ENCODE assay signal across 21 cellular contexts in genomic region chr4:80112236-80112635, GRCh38. TPM values are rescaled to one million over a fixed set of nuclear protein-coding genes. Genes with fewer than 3 reads are reported as not detected.
DNase-seq lines count a peak whose midpoint lies in the region; ATAC-seq and TF ChIP-seq lines count a peak whose summit lies in the region.
"Had no signal": no experiment of that assay in that cellular context is flagged by ENCODE, and none has a peak within 500 bp of the region (broad histone marks: within the 10 kb centered on the region; RNA-seq: fewer than 3 reads in every experiment).

No MANE protein-coding gene starts in this region.

- intact Hi-C loops in gastrocnemius medialis (cut with DNase I; ENCODE audit: low total_unique reads) = no loop called here

- H3K4me1 ChIP-seq in adipocyte (ENCODE audit: control insufficient read depth, insufficient read depth, low read length) (peaks cover 14% of the 10 kb centered on the region), gastrocnemius medialis (no peaks in the 10 kb centered on the region)
- H3K4me1 ChIP-seq: body of pancreas, thyroid gland had no signal

- H3K27me3 ChIP-seq in adipocyte (replicated peaks; ENCODE audit: control insufficient read depth, insufficient read depth, low read length) (no peaks in the 10 kb centered on the region), gastrocnemius medialis (no peaks in the 10 kb centered on the region)
- H3K27me3 ChIP-seq: body of pancreas, SJSA1, thyroid gland had no signal

- H3K4me3 ChIP-seq in adipocyte (ENCODE audit: low read length) = no peak overlapping the region
- H3K4me3 ChIP-seq in foreskin fibroblast (ENCODE audit: low read depth in 1 of 2, low read length in 2 of 2) = no peak overlapping the region
- H3K4me3 ChIP-seq in gastrocnemius medialis = no peak overlapping the region
- H3K4me3 ChIP-seq: body of pancreas, SJSA1, skin epidermis, thyroid gland had no signal

- H3K27ac ChIP-seq in gastrocnemius medialis = no peak overlapping the region
- H3K27ac ChIP-seq: body of pancreas, SJSA1, skin epidermis, thyroid gland had no signal

- H3K9me3 ChIP-seq in adipocyte (ENCODE audit: control insufficient read depth, low read length) = peaks cover 13% of the 10 kb centered on the region
- H3K9me3 ChIP-seq in gastrocnemius medialis = peaks cover 0 to 1% (median 0%) of the 10 kb centered on the region in 3 donors
- H3K9me3 ChIP-seq: body of pancreas, SJSA1, thyroid gland had no signal

- DNase-seq in EH (ENCODE audit: low read depth) = peak; percentile 43
- peak; percentile 74 for DNase-seq in adipocyte (ENCODE audit: low read depth)
- DNase-seq in foreskin fibroblast = peak; percentile 44 to 80
- peak in 1 of 2 donors; percentile 57 for DNase-seq in gastrocnemius medialis
- no peak for DNase-seq in NCI-H446 treated with DMSO at 0.1 percent for 48 hours (lab: John Stamatoyannopoulos, UW)
- DNase-seq in NCI-H1694 (lab: John Stamatoyannopoulos, UW) = no peak
- DNase-seq: activated CD4-positive, alpha-beta T cell treated with anti-CD3 and anti-CD28 coated beads, Interleukin-2, amount 10 ng/mL, durations not matched to agents 24 days and 14 days; activated naive CD8-positive, alpha-beta T cell treated with anti-CD3 and anti-CD28 coated beads, Interleukin-2, amount 10 ng/mL, durations not matched to agents 7 days and 5 days; AML-193; body of pancreas; endodermal cell; NCI-H187; nephron progenitor cell; stimulated activated CD4-positive, alpha-beta T cell treated with anti-CD3 and anti-CD28 coated beads, Interleukin-2, amount 100 ng/mL, for 24 hours; stimulated activated naive CD4-positive, alpha-beta T cell; thyroid gland had no signal

- TF ChIP-seq CTCF in foreskin fibroblast (IDR thresholded peaks at IDR 0.05; ENCODE audit: low read depth, low read length) = no peak
- no peak for TF ChIP-seq CTCF in gastrocnemius medialis (IDR thresholded peaks at IDR 0.05 in 4 of 5, conservative IDR thresholded peaks at IDR 0.05 in 1 of 5)

- no peak overlapping the region for H3K9ac ChIP-seq in adipocyte (ENCODE audit: low read length)

- ATAC-seq in gastrocnemius medialis = peak; percentile 42 to 73
- no peak for ATAC-seq in HG02970 (IDR thresholded peaks at IDR 0.05; ENCODE audit: low FRiP score, unreplicated experiment)
- no peak for ATAC-seq in HG03442 (IDR thresholded peaks at IDR 0.05; ENCODE audit: unreplicated experiment)
- ATAC-seq: body of pancreas, left colon had no signal

- in situ Hi-C loops in gastrocnemius medialis (cut with MboI; ENCODE audit: low sequenced_read_pairs in 4 of 4) = no loop called here

- no peak for TF ChIP-seq POLR2A in gastrocnemius medialis (IDR thresholded peaks at IDR 0.05)

- H3K36me3 ChIP-seq in adipocyte (ENCODE audit: control insufficient read depth, insufficient read depth, low read length, severe bottlenecking) (no peaks in the 10 kb centered on the region), gastrocnemius medialis (no peaks in the 10 kb centered on the region)
- H3K36me3 ChIP-seq: SJSA1, thyroid gland had no signal

RNA-seq across cellular contexts. Expression of gene ANTXR2, which starts 39.2 kb away (rescaled TPM):
- total RNA-seq in gastrocnemius medialis = 10 to 100 TPM; 14.5 to 41.0 (median 23.1) TPM

Comparison
In these comparisons a context has a peak if more than half of its experiments do, and no peak if none do; other contexts are left out.
1. DNase-seq: peak in EH (single experiment), adipocyte (single experiment) and foreskin fibroblast (2 of 2); none in NCI-H446 treated with DMSO at 0.1 percent for 48 hours (single experiment) and NCI-H1694 (single experiment).
2. ATAC-seq: peak in gastrocnemius medialis (2 of 2); none in HG02970 (single experiment) and HG03442 (single experiment).